Comparison of ENCODE assay signal across 8 cellular contexts in the genomic region with DNA sequence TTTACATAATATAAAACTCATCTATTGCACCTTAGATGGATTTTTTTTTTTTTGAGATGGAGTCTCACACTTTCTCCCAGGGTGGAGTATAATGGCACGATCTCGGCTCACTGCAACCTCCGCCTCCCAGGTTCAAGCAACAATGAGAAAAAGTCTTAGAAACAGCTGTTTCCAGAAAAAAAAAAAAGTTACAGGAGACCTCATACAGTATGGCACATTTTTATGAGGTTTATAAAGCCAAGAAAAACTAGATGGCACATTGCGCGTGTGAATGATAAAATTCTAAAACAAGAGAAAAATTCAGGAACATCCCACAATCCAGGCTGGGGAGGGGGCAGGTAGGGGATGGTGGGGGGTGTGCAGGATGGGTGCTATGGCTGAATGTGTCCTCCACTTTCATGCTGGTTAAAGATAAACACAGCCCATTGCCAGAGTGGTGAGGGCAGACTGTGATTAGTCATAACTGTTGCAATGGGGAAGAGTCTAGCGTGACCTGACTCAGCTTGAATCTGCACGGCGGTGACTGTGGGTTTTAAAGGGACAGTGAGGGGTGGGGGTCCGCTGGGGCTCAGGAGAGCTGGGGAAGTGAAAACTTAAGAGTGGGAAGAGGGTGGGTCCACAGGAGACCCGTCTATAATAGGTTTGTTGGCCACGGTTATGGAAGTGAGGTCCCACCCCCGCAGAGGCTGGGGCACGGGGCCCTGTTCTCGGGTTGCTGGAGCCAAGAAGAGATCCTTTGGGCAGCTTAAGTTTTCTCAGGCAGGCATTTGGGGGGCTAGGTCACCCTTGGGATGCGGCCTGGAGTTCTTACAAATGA. TPM values are rescaled to one million over a fixed set of nuclear protein-coding genes. Genes with fewer than 3 reads are reported as not detected.
DNase-seq lines count a peak whose midpoint lies in the region; ATAC-seq and TF ChIP-seq lines count a peak whose summit lies in the region.

No MANE protein-coding gene starts in this region.

- H2BK15ac ChIP-seq in IMR-90 (ENCODE audit: low read depth, low read length) = peak overlapping the region; percentile 11; the same call in 1 of the 3 replicates

- peak overlapping the region; percentile 87 for H3K27ac ChIP-seq in IMR-90 (ENCODE audit: insufficient read depth, low read length)

- CTCF ChIA-PET in IMR-90 (lab: Yijun Ruan, JAX) = interaction anchor here (0.6 to 0.7 kb wide), 2 partner anchors 78 to 89 kb away, joined by 3 to 4 read pairs; no protein-coding TSS in a partner anchor

- peak overlapping the region; percentile 86 for H2BK120ac ChIP-seq in IMR-90 (ENCODE audit: low read depth, low read length)

- no peaks in the 10 kb centered on the region for H4K20me1 ChIP-seq in IMR-90 (ENCODE audit: insufficient read depth, low read length)

- H4K8ac ChIP-seq in IMR-90 (ENCODE audit: low read depth in 2 of 2, low read length in 2 of 2) = peak overlapping the region; percentile 59 to 63; a peak in 3 of 4 replicates

- H3K79me1 ChIP-seq in IMR-90 (ENCODE audit: low read depth in 1 of 2, low read length in 2 of 2) = peaks cover 0 to 33% of the 10 kb centered on the region in 2 experiments; a peak in 3 of 4 replicates

- DNase-seq in activated T-cell treated with anti-CD3 and anti-CD28 coated beads for 48 hours (ENCODE audit: low read depth) = peak; percentile 25
- DNase-seq in activated T-cell treated with anti-CD3 and anti-CD28 coated beads for 4 hours = no peak
- DNase-seq in H4 (ENCODE audit: low spot score) = peak; percentile 97
- DNase-seq in IMR-90 = peak; percentile 92
- DNase-seq in activated naive CD4-positive, alpha-beta T cell treated with anti-CD3 and anti-CD28 coated beads, Interleukin-2, amount 50 U/mL, for 72 hours (ENCODE audit: low spot score in 2 of 2) = peak in 1 of 2 donors; percentile 55
- DNase-seq in mucosa of gallbladder (ENCODE audit: low spot score) = peak; percentile 25
- no peak for DNase-seq in NCI-H2227 (lab: John Stamatoyannopoulos, UW; ENCODE audit: unreplicated experiment)
- no peak for DNase-seq in NCI-H526 treated with DMSO at 0.1 percent for 48 hours (lab: John Stamatoyannopoulos, UW)

- peak overlapping the region; percentile 7; the same call in 1 of the 2 replicates for H3K23ac ChIP-seq in IMR-90 (ENCODE audit: low read depth, low read length)

- H2AFZ ChIP-seq in IMR-90 (replicated peaks; ENCODE audit: low read length, poor library complexity) = peak overlapping the region; percentile 46

- peak overlapping the region; percentile 84 for H4K5ac ChIP-seq in IMR-90 (ENCODE audit: low read depth, low read length)

- peak overlapping the region; percentile 74 for H4K91ac ChIP-seq in IMR-90 (ENCODE audit: insufficient read depth, low read depth, low read length)

- TF ChIP-seq POLR2A in IMR-90 (IDR thresholded peaks at IDR 0.05; ENCODE audit: low read depth, low read length) = no peak

- H3K4ac ChIP-seq in IMR-90 (ENCODE audit: low read depth, low read length) = peak overlapping the region; percentile 89

- 46% methylated on average over 3 of the region's 15 CpGs; no CpG with 5 or more reads in 1 of the 2 experiments for WGBS in IMR-90 (ENCODE audit: extremely low coverage in 2 of 2, insufficient read length in 1 of 2), 2 experiments

- H3K9me3 Mint-ChIP-seq in activated naive CD4-positive, alpha-beta T cell treated with anti-CD3 and anti-CD28 coated beads, Interleukin-2, amount 50 U/mL, for 72 hours = peaks cover 0 to 4% of the 10 kb centered on the region in 2 donors

- H3K36me3 Mint-ChIP-seq in activated naive CD4-positive, alpha-beta T cell treated with anti-CD3 and anti-CD28 coated beads, Interleukin-2, amount 50 U/mL, for 72 hours = peaks cover 6 to 9% of the 10 kb centered on the region in 2 donors

- no peak overlapping the region for H3K56ac ChIP-seq in IMR-90 (ENCODE audit: extremely low read depth, insufficient read depth, low read length)

- peak overlapping the region; percentile 12; the same call in 1 of the 2 replicates for H3K9ac ChIP-seq in IMR-90 (ENCODE audit: low read depth, low read length)

- peaks cover 21% of the 10 kb centered on the region for H3K9me1 ChIP-seq in IMR-90 (ENCODE audit: insufficient read depth, low read length)

- TF ChIP-seq RAD21 in IMR-90 (IDR thresholded peaks at IDR 0.05; ENCODE audit: low read length) = no peak

- BruUV-seq in IMR-90 (replicated peaks; lab: Mats Ljungman, UMichigan) = no TSS peak

- ATAC-seq in IMR-90 (ENCODE audit: low read depth) = peak; percentile 90
- ATAC-seq in activated naive CD4-positive, alpha-beta T cell treated with anti-CD3 and anti-CD28 coated beads, Interleukin-2, amount 50 U/mL, for 72 hours = peak; percentile 97 to 99

- peak overlapping the region; percentile 82 for H2BK5ac ChIP-seq in IMR-90 (ENCODE audit: low read depth, low read length, poor library complexity, severe bottlenecking)

- POLR2A ChIA-PET in IMR-90 (lab: Charles Lee; ENCODE audit: unreplicated experiment) = no interaction called here

- H2AK5ac ChIP-seq in IMR-90 (ENCODE audit: low read depth, low read length) = peak overlapping the region; percentile 97; the same call in 1 of the 2 replicates

- H2BK20ac ChIP-seq in IMR-90 (ENCODE audit: low read depth, low read length) = peak overlapping the region; percentile 85

- H3K18ac ChIP-seq in IMR-90 (ENCODE audit: low read depth, low read length) = peak overlapping the region; percentile 66

- peak overlapping the region; percentile 67 for H3K14ac ChIP-seq in IMR-90 (replicated peaks; ENCODE audit: low read depth, low read length)

- H3K4me2 ChIP-seq in IMR-90 (ENCODE audit: low read depth, low read length) = peak overlapping the region; percentile 50

- no peak for TF ChIP-seq CTCF in IMR-90 (conservative IDR thresholded peaks at IDR 0.05; ENCODE audit: low read depth, low read length)

- H3K4me3 ChIP-seq in IMR-90 (ENCODE audit: insufficient read depth, low read depth, low read length) = no peak overlapping the region

- H3K27me3 ChIP-seq in IMR-90 (ENCODE audit: control insufficient read depth, insufficient read depth, low read length) = no peaks in the 10 kb centered on the region

- in situ Hi-C loops in IMR-90 (cut with MboI; ENCODE audit: low sequenced_read_pairs) = no loop called here

- peak overlapping the region in 1 of 2 donors; percentile 3 for H3K27ac Mint-ChIP-seq in activated naive CD4-positive, alpha-beta T cell treated with anti-CD3 and anti-CD28 coated beads, Interleukin-2, amount 50 U/mL, for 72 hours

- peaks cover 15% of the 10 kb centered on the region for H3K4me1 ChIP-seq in IMR-90 (ENCODE audit: control insufficient read depth, insufficient read depth, low read length)

- H3K9me3 ChIP-seq in IMR-90 (ENCODE audit: control insufficient read depth, insufficient read depth, low read length) = no peaks in the 10 kb centered on the region

- intact Hi-C loops in IMR-90 (cut with micrococcal nuclease) = no loop called here

- H3K36me3 ChIP-seq in IMR-90 (ENCODE audit: control insufficient read depth, insufficient read depth, low read length) = peaks cover 4% of the 10 kb centered on the region; the same call in 1 of the 2 replicates

- dilution Hi-C loops in IMR-90 (cut with HindIII; ENCODE audit: low sequenced_read_pairs, unreplicated experiment) = no loop called here

- H2AK9ac ChIP-seq in IMR-90 (replicated peaks; ENCODE audit: low read depth, low read length, poor library complexity) = peak overlapping the region; percentile 21

TF ChIP-seq in IMR-90, 13 proteins besides CTCF, POLR2A, EP300 and RAD21:
- TF ChIP-seq MXI1 (IDR thresholded peaks at IDR 0.05; ENCODE audit: borderline replicate concordance, low read depth, low read length) (no peak), NFE2L2 (IDR thresholded peaks at IDR 0.05; ENCODE audit: low read depth, low read length) (peak; percentile 92), CHD1 (IDR thresholded peaks at IDR 0.05; ENCODE audit: low read depth, low read length) (no peak), BHLHE40 (IDR thresholded peaks at IDR 0.05; ENCODE audit: low read depth, low read length) (peak; percentile 86), MAFK (IDR thresholded peaks at IDR 0.05; ENCODE audit: low read depth, low read length) (peak; percentile 87), MAZ (IDR thresholded peaks at IDR 0.05; ENCODE audit: borderline replicate concordance, low read depth, low read length) (peak; percentile 63; the same call in 1 of the 2 replicates), CEBPB (IDR thresholded peaks at IDR 0.05; ENCODE audit: low read depth, low read length) (peak; percentile 96), FOS (IDR thresholded peaks at IDR 0.05; ENCODE audit: low read depth, low read length) (peak; percentile 96)

RNA-seq across cellular contexts. Expression of a gene that starts 11.9 kb away (rescaled TPM):
- 4.7 and 7.9 TPM in 2 replicates for total RNA-seq in H4 (2014; rRNA removed; shearing (Covaris generic))
- total RNA-seq in IMR-90 (2012; rRNA removed) = 3.6 and 3.8 TPM in 2 replicates
- 5.0 and 5.3 TPM in 2 replicates for polyA plus RNA-seq in IMR-90 (2012; rRNA removed)
- polyA plus RNA-seq in IMR-90 (2012; cell fraction: cytosol; rRNA removed) = 2.7 and 5.5 TPM in 2 replicates
- polyA plus RNA-seq in IMR-90 (2012; cell fraction: nucleus; rRNA removed; ENCODE audit: low replicate concordance) = 30.8 and 31.9 TPM in 2 replicates
- total RNA-seq in activated naive CD4-positive, alpha-beta T cell treated with anti-CD3 and anti-CD28 coated beads, Interleukin-2, amount 50 U/mL, for 72 hours = 1 to 10 TPM; 4.1 to 7.2 TPM
- 12.4 TPM for total RNA-seq in mucosa of gallbladder

RNA-seq across cellular contexts. Expression of a gene that starts 12.3 kb away (rescaled TPM):
- 13.8 and 22.2 TPM in 2 replicates for total RNA-seq in H4 (2014; rRNA removed; shearing (Covaris generic))
- total RNA-seq in IMR-90 (2012; rRNA removed) (5.0 TPM in 2 replicates), mucosa of gallbladder (23.8 TPM)
- polyA plus RNA-seq in IMR-90 (2012; rRNA removed) = 8.3 and 9.0 TPM in 2 replicates
- polyA plus RNA-seq in IMR-90 (2012; cell fraction: cytosol; rRNA removed) = 10.5 and 10.6 TPM in 2 replicates
- 5.9 and 10.3 TPM in 2 replicates for polyA plus RNA-seq in IMR-90 (2012; cell fraction: nucleus; rRNA removed; ENCODE audit: low replicate concordance)
- 10 to 100 TPM; 14.5 to 25.5 TPM for total RNA-seq in activated naive CD4-positive, alpha-beta T cell treated with anti-CD3 and anti-CD28 coated beads, Interleukin-2, amount 50 U/mL, for 72 hours

Comparison
In these comparisons a context has a peak if more than half of its experiments do, and no peak if none do; other contexts are left out.
1. DNase-seq: peak in activated T-cell treated with anti-CD3 and anti-CD28 coated beads for 48 hours (single experiment), H4 (single experiment), IMR-90 (single experiment) and mucosa of gallbladder (single experiment); none in activated T-cell treated with anti-CD3 and anti-CD28 coated beads for 4 hours (single experiment), NCI-H2227 (single experiment) and NCI-H526 treated with DMSO at 0.1 percent for 48 hours (single experiment).